Comparison of ENCODE assay signal across 13 cellular contexts in the genomic region with DNA sequence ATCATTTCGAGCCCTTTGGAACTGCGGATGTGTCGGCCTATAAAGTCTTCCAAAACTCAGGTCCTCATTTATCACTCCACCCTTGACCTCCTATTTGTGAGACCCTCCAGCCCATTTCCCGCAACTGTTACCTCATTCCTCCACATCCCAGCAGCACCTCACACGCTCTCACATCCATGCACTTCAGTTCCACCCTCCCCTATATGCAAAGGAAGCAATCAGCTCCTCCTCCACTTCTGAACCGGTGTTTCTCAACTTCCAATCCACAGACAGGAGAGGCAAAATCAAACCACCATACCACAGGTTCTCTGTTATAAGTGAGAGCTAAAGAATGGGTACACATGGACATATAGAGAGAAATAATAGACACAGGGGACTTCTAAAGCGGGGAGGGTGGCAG. TPM values are rescaled to one million over a fixed set of nuclear protein-coding genes. Genes with fewer than 3 reads are reported as not detected.
"Had no signal": no experiment of that assay in that cellular context is flagged by ENCODE, and none has a peak within 500 bp of the region (broad histone marks: within the 10 kb centered on the region; RNA-seq: fewer than 3 reads in every experiment).

No MANE protein-coding gene starts in this region.

- H3K4me3 Mint-ChIP-seq: activated naive CD8-positive, alpha-beta T cell treated with anti-CD3 and anti-CD28 coated beads, Interleukin-2, amount 50 U/mL, for 24 hours; activated T-helper 1 cell treated with anti-CD3 and anti-CD28 coated beads, Interleukin-12 subunit alpha, Interleukin-12 subunit beta, Interleukin-2, Interleukin-4 antibody, amounts not matched to agents 30 ng/mL and 10 ng/mL and 1 ng/mL, durations not matched to agents 14 hours and 24 hours and 36 hours; memory B cell had no signal

- H3K9me3 ChIP-seq: SK-N-SH, suprapubic skin had no signal

- H3K27ac ChIP-seq: suprapubic skin, WERI-Rb-1 had no signal

- H3K36me3 Mint-ChIP-seq: memory B cell had no signal

- H3K27ac Mint-ChIP-seq: activated naive CD8-positive, alpha-beta T cell treated with anti-CD3 and anti-CD28 coated beads, Interleukin-2, amount 50 U/mL, for 24 hours; activated T-helper 1 cell treated with anti-CD3 and anti-CD28 coated beads, Interleukin-12 subunit alpha, Interleukin-12 subunit beta, Interleukin-2, Interleukin-4 antibody, amounts not matched to agents 30 ng/mL and 10 ng/mL and 1 ng/mL, durations not matched to agents 14 hours and 24 hours and 36 hours; memory B cell had no signal

- H3K9ac ChIP-seq: SK-N-SH had no signal

- H3K9me3 Mint-ChIP-seq: activated naive CD8-positive, alpha-beta T cell treated with anti-CD3 and anti-CD28 coated beads, Interleukin-2, amount 50 U/mL, for 24 hours; activated T-helper 1 cell treated with anti-CD3 and anti-CD28 coated beads, Interleukin-12 subunit alpha, Interleukin-12 subunit beta, Interleukin-2, Interleukin-4 antibody, amounts not matched to agents 30 ng/mL and 10 ng/mL and 1 ng/mL, durations not matched to agents 14 hours and 24 hours and 36 hours had no signal

- H3K4me3 ChIP-seq: suprapubic skin had no signal

- H3K27me3 ChIP-seq: suprapubic skin had no signal

- ATAC-seq: activated naive CD8-positive, alpha-beta T cell treated with anti-CD3 and anti-CD28 coated beads, Interleukin-2, amount 50 U/mL, for 24 hours had no signal

- H3K36me3 ChIP-seq: suprapubic skin, WERI-Rb-1 had no signal

- H3K4me1 Mint-ChIP-seq: activated naive CD8-positive, alpha-beta T cell treated with anti-CD3 and anti-CD28 coated beads, Interleukin-2, amount 50 U/mL, for 24 hours; memory B cell had no signal

- FAIRE-seq: astrocyte had no signal

- H3K4me2 ChIP-seq: SK-N-SH had no signal

- DNase-seq: activated CD4-positive, alpha-beta T cell treated with anti-CD3 and anti-CD28 coated beads for 48 hours; activated naive CD4-positive, alpha-beta T cell treated with Interleukin-2 at 50 U/mL for 16 hours; activated naive CD8-positive, alpha-beta T cell treated with anti-CD3 and anti-CD28 coated beads, Interleukin-2, amount 50 U/mL, for 24 hours; effector CD4-positive, alpha-beta T cell; SK-N-SH; stimulated activated CD4-positive, alpha-beta T cell treated with anti-CD3 and anti-CD28 coated beads, Interleukin-2, amount 100 ng/mL, for 24 hours; stimulated activated naive CD4-positive, alpha-beta T cell; T-helper 1 cell; WERI-Rb-1 had no signal

RNA-seq across cellular contexts. Expression of a gene that starts 36.7 kb away (rescaled TPM):
- total RNA-seq: activated T-helper 1 cell treated with anti-CD3 and anti-CD28 coated beads, Interleukin-12 subunit alpha, Interleukin-12 subunit beta, Interleukin-2, Interleukin-4 antibody, amounts not matched to agents 30 ng/mL and 10 ng/mL and 1 ng/mL, durations not matched to agents 14 hours and 24 hours and 36 hours had no signal
